Comparison of ENCODE assay signal across 17 cellular contexts in the genomic region with DNA sequence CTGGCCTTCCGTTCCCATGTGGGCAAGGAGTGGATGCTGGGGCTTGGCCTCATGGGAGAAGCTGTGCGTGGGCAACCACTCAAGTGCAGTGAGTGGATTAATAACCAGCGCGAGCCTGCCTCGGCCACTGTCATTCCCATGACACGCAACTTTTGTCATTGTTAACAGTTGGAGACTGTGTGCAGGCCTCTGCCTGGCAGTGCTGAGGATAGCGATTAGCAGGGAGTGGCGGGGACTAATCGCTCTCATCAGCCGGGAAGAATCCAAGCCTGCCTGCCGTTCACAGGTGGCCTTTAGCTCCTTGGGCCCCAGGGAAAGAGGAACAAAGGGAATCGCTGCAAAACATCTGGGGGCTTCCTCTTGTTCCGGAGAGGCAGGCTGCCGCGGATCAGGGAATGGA. TPM values are rescaled to one million over a fixed set of nuclear protein-coding genes. Genes with fewer than 3 reads are reported as not detected.
DNase-seq lines count a peak whose midpoint lies in the region; ATAC-seq and TF ChIP-seq lines count a peak whose summit lies in the region.
"Had no signal": no experiment of that assay in that cellular context is flagged by ENCODE, and none has a peak within 500 bp of the region (broad histone marks: within the 10 kb centered on the region; RNA-seq: fewer than 3 reads in every experiment).

No MANE protein-coding gene starts in this region.

- H3K4me3 ChIP-seq in Peyer's patch: no peak overlapping the region
- no peak overlapping the region for H3K4me3 ChIP-seq in Karpas-422 (ENCODE audit: low read length)
- H3K4me3 ChIP-seq: breast epithelium had no signal

- H3K4me2 ChIP-seq in Karpas-422 (ENCODE audit: low read depth, low read length, poor library complexity, severe bottlenecking): no peak overlapping the region

- H3K9me3 ChIP-seq in Peyer's patch: no peaks in the 10 kb centered on the region
- no peaks in the 10 kb centered on the region for H3K9me3 ChIP-seq in Karpas-422 (ENCODE audit: low read length)
- H3K9me3 ChIP-seq: breast epithelium had no signal

- H3K36me3 ChIP-seq in Peyer's patch (no peaks in the 10 kb centered on the region), Karpas-422 (ENCODE audit: insufficient read depth, low read length) (no peaks in the 10 kb centered on the region)
- H3K36me3 ChIP-seq: breast epithelium had no signal

- no peaks in the 10 kb centered on the region for H3K9me2 ChIP-seq in Karpas-422 (replicated peaks; ENCODE audit: insufficient read depth, low read length)

- no peaks in the 10 kb centered on the region for H3K4me1 ChIP-seq in Peyer's patch
- H3K4me1 ChIP-seq in Karpas-422 (ENCODE audit: low read length): no peaks in the 10 kb centered on the region

- H4K20me1 ChIP-seq in Karpas-422 (ENCODE audit: insufficient read depth, low read depth, low read length): no peaks in the 10 kb centered on the region

- H3K79me2 ChIP-seq in Karpas-422 (ENCODE audit: low read length): no peaks in the 10 kb centered on the region

- no peak for ATAC-seq in GM21360 (IDR thresholded peaks at IDR 0.05; ENCODE audit: unreplicated experiment)
- ATAC-seq: naive thymus-derived CD8-positive, alpha-beta T cell; stimulated activated memory B cell treated with anti-CD40 and anti-IgM and Interleukin-4, amounts not matched to agents 10 μg/mL and 1 μg/mL and 100 μg/mL, for 72 hours had no signal

- H2AFZ ChIP-seq in Karpas-422 (ENCODE audit: low read length): no peak overlapping the region

- TF ChIP-seq POLR2A in Peyer's patch (IDR thresholded peaks at IDR 0.05): no peak

- H3K27me3 ChIP-seq in Peyer's patch: no peaks in the 10 kb centered on the region
- H3K27me3 ChIP-seq in Karpas-422 (ENCODE audit: low read length): no peaks in the 10 kb centered on the region
- H3K27me3 ChIP-seq: breast epithelium had no signal

- DNase-seq in NCI-H748 (lab: John Stamatoyannopoulos, UW; ENCODE audit: unreplicated experiment) (peak; percentile 34), NCI-H748 treated with DMSO at 0.1 percent for 48 hours (lab: John Stamatoyannopoulos, UW) (no peak), left kidney (ENCODE audit: low read depth, low spot score) (peak; percentile 37), superior temporal gyrus (ENCODE audit: extremely low spot score) (peak; percentile 63), Peyer's patch (no peak), Karpas-422 (no peak)
- DNase-seq: activated CD4-positive, CD25-positive, alpha-beta regulatory T cell treated with anti-CD3 and anti-CD28 coated beads, Interleukin-2, amount 50 U/mL, for 72 hours; dermis blood vessel endothelial cell; mammary epithelial cell; naive thymus-derived CD8-positive, alpha-beta T cell; NCI-H1694 treated with DMSO at 0.1 percent for 48 hours; NCI-H510A treated with DMSO at 0.1 percent for 48 hours; OCI-M1 had no signal

- H3K27ac ChIP-seq in cingulate gyrus (ENCODE audit: low read depth, low read length) (peak overlapping the region; percentile 70), Peyer's patch (no peak overlapping the region), Karpas-422 (ENCODE audit: low read length) (no peak overlapping the region)
- H3K27ac ChIP-seq: breast epithelium had no signal

- no peak overlapping the region for H3K9ac ChIP-seq in Karpas-422 (ENCODE audit: low read length)

- no peak for TF ChIP-seq CTCF in Peyer's patch (IDR thresholded peaks at IDR 0.05)

RNA-seq across cellular contexts. Expression of a gene that starts 53.7 kb away (rescaled TPM):
- 100 to 1,000 TPM in 1 of 4 donors, 10 to 100 TPM in 3; 16.6 to 116 (median 34.5) TPM for total RNA-seq in Peyer's patch
- 0.47 and 0.60 TPM in 2 replicates for total RNA-seq in Karpas-422 (2014; rRNA removed; shearing (Covaris generic); ENCODE audit: low replicate concordance)

Comparison
In these comparisons a context has a peak if more than half of its experiments do, and no peak if none do; other contexts are left out.
1. DNase-seq: peak in NCI-H748 (single experiment), left kidney (single experiment) and superior temporal gyrus (single experiment); none in NCI-H748 treated with DMSO at 0.1 percent for 48 hours (single experiment), Peyer's patch (0 of 3) and Karpas-422 (single experiment).
2. RNA of a gene that starts 53.7 kb away (total RNA-seq): 16.6 to 116 TPM in Peyer's patch; 0.47 to 0.60 TPM in Karpas-422; every median in the first group is over 10 times any median in the second.